Comparison of ENCODE assay signal across 31 cellular contexts in the genomic region with DNA sequence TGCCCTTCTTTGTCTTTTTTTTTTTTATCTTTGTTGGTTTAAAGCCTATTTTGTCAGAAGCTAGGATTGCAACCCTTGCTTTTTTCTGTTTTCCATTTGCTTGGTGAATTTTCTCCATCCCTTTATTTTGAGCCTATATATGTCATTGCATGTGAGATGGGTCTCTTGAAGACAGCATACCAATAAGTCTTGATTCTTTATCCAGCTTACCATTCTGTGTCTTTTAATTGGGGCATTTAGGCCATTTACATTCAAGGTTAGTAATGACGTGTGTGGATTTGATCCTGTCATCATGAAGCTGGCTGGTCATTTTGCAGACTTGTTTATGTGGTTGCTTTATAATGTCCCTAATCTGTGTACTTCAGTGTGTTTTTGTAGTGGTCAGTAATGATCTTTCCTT.
"Had no signal": no experiment of that assay in that cellular context is flagged by ENCODE, and none has a peak within 500 bp of the region (broad histone marks: within the 10 kb centered on the region; RNA-seq: fewer than 3 reads in every experiment).

No MANE protein-coding gene starts in this region.

- H3K4me2 ChIP-seq: smooth muscle cell had no signal

- H3K27ac Mint-ChIP-seq: naive thymus-derived CD8-positive, alpha-beta T cell; natural killer cell treated with Interleukin-12 subunit alpha and Interleukin-12 subunit beta and Interleukin-15 and Interleukin-18, amount 100 ng/mL, for 72 hours; nephron progenitor cell; progenitor cell of endocrine pancreas; stimulated activated memory B cell treated with anti-CD40 and anti-IgM and Interleukin-4, amounts not matched to agents 10 μg/mL and 1 μg/mL and 100 μg/mL, for 72 hours; stimulated activated naive CD8-positive, alpha-beta T cell treated with anti-CD3 and anti-CD28 coated beads, Interleukin-15, Interleukin-2, amounts not matched to agents 100 ng/mL and 50 ng/mL, for 24 hours had no signal

- H2AFZ ChIP-seq: parathyroid adenoma had no signal

- H3K4me1 ChIP-seq: parathyroid adenoma, psoas muscle, thyroid gland, upper lobe of left lung had no signal

- FAIRE-seq: urothelium cell line had no signal

- H3K36me3 ChIP-seq: ovary, thoracic aorta, thyroid gland, upper lobe of left lung, vagina had no signal

- H3K27ac ChIP-seq: ovary, parathyroid adenoma, psoas muscle, skin epidermis, spleen, stomach, thoracic aorta, thyroid gland, tibial nerve, upper lobe of left lung, vagina had no signal

- H3K4me1 Mint-ChIP-seq: nephron progenitor cell had no signal

- H3K27me3 Mint-ChIP-seq: naive thymus-derived CD8-positive, alpha-beta T cell; natural killer cell treated with Interleukin-12 subunit alpha and Interleukin-12 subunit beta and Interleukin-15 and Interleukin-18, amount 100 ng/mL, for 72 hours; progenitor cell of endocrine pancreas; stimulated activated memory B cell treated with anti-CD40 and anti-IgM and Interleukin-4, amounts not matched to agents 10 μg/mL and 1 μg/mL and 100 μg/mL, for 72 hours; stimulated activated naive CD8-positive, alpha-beta T cell treated with anti-CD3 and anti-CD28 coated beads, Interleukin-15, Interleukin-2, amounts not matched to agents 100 ng/mL and 50 ng/mL, for 24 hours had no signal

- H3K4me3 Mint-ChIP-seq: natural killer cell treated with Interleukin-12 subunit alpha and Interleukin-12 subunit beta and Interleukin-15 and Interleukin-18, amount 100 ng/mL, for 72 hours; nephron progenitor cell; neural crest cell; stimulated activated memory B cell treated with anti-CD40 and anti-IgM and Interleukin-4, amounts not matched to agents 10 μg/mL and 1 μg/mL and 100 μg/mL, for 72 hours; stimulated activated naive CD8-positive, alpha-beta T cell treated with anti-CD3 and anti-CD28 coated beads, Interleukin-15, Interleukin-2, amounts not matched to agents 100 ng/mL and 50 ng/mL, for 24 hours had no signal

- H3K9ac ChIP-seq: parathyroid adenoma had no signal

- H3K9me3 ChIP-seq: ovary, psoas muscle, thoracic aorta, thyroid gland, tibial nerve, upper lobe of left lung, vagina had no signal

- H3K4me3 ChIP-seq: ovary, psoas muscle, skin epidermis, smooth muscle cell, spleen, stomach, thoracic aorta, thyroid gland, tibial nerve, upper lobe of left lung, vagina had no signal

- DNase-seq: naive thymus-derived CD8-positive, alpha-beta T cell; nephron progenitor cell; occipital lobe; ovary; posterior cingulate gyrus; psoas muscle; right cardiac atrium; spleen; stimulated activated CD4-positive, alpha-beta T cell treated with anti-CD3 and anti-CD28 coated beads, Interleukin-12 subunit alpha, Interleukin-12 subunit beta, amount 100 ng/mL, for 4 hours; stimulated activated CD4-positive, alpha-beta T cell treated with anti-CD3 and anti-CD28 coated beads, Interleukin-1b, Interleukin-23, amount 100 ng/mL, for 48 hours; stimulated activated CD4-positive, alpha-beta T cell treated with anti-CD3 and anti-CD28 coated beads, Interleukin-4, amount 100 ng/mL, for 1 hour; stimulated activated CD4-positive, alpha-beta T cell treated with anti-CD3 and anti-CD28 coated beads, Interleukin-4, amount 100 ng/mL, for 4 hours; stimulated activated CD8-positive, alpha-beta memory T cell treated with anti-CD3 and anti-CD28 coated beads, Interleukin-4, amount 100 ng/mL, for 48 hours; stimulated activated naive CD4-positive, alpha-beta T cell treated with Interleukin-2 at 50 U/mL for 16 hours; stomach; thyroid gland; trophoblast cell; upper lobe of left lung had no signal

- H3K27me3 ChIP-seq: ovary, spleen, stomach, thyroid gland, tibial nerve, upper lobe of left lung, vagina had no signal

- ATAC-seq: naive thymus-derived CD8-positive, alpha-beta T cell; natural killer cell treated with Interleukin-12 subunit alpha and Interleukin-12 subunit beta and Interleukin-15 and Interleukin-18, amount 100 ng/mL, for 72 hours; psoas muscle; right cardiac atrium; sciatic nerve; stimulated activated memory B cell treated with anti-CD40 and anti-IgM and Interleukin-4, amounts not matched to agents 10 μg/mL and 1 μg/mL and 100 μg/mL, for 72 hours had no signal
